Comparison of ENCODE assay signal across 2 cellular contexts in genomic region chr17:19973146-19973545, GRCh38.
TF ChIP-seq lines count a peak whose summit lies in the region.

No MANE protein-coding gene starts in this region.

TF ChIP-seq in IMR-90, 13 proteins besides CTCF, POLR2A, EP300 and RAD21 (continued from another document):
- no peak for TF ChIP-seq ELK1 (IDR thresholded peaks at IDR 0.05; ENCODE audit: borderline replicate concordance, low read depth, low read length)
- TF ChIP-seq USF2 (IDR thresholded peaks at IDR 0.05; ENCODE audit: low read depth, low read length), result no peak
- no peak for TF ChIP-seq RCOR1 (IDR thresholded peaks at IDR 0.05; ENCODE audit: insufficient replicate concordance, low read length)
- no peak for TF ChIP-seq CEBPB (IDR thresholded peaks at IDR 0.05; ENCODE audit: low read depth, low read length)
- no peak for TF ChIP-seq FOS (IDR thresholded peaks at IDR 0.05; ENCODE audit: low read depth, low read length)
- no peak for TF ChIP-seq SMC3 (IDR thresholded peaks at IDR 0.05; ENCODE audit: low read depth, low read length)
- no peak for TF ChIP-seq MAFK (IDR thresholded peaks at IDR 0.05; ENCODE audit: low read depth, low read length)

TF ChIP-seq in HEK293T, 16 proteins besides CTCF, POLR2A, EP300 and RAD21 (continued from another document):
- TF ChIP-seq ARNT (IDR thresholded peaks at IDR 0.05) (no peak), CTBP1 (IDR thresholded peaks at IDR 0.05; ENCODE audit: borderline replicate concordance) (no peak), SP1 (IDR thresholded peaks at IDR 0.05) (no peak), HDGF (IDR thresholded peaks at IDR 0.05; ENCODE audit: borderline replicate concordance) (no peak), TARDBP (IDR thresholded peaks at IDR 0.05) (no peak), ZNF384 (IDR thresholded peaks at IDR 0.05) (no peak), BHLHE40 (IDR thresholded peaks at IDR 0.05; ENCODE audit: borderline replicate concordance) (no peak), SUZ12 (IDR thresholded peaks at IDR 0.05) (no peak), ELF4 (IDR thresholded peaks at IDR 0.05) (no peak), L3MBTL2 (conservative IDR thresholded peaks at IDR 0.05) (no peak), FOXA1 (IDR thresholded peaks at IDR 0.05) (no peak), FOXM1 (IDR thresholded peaks at IDR 0.05; ENCODE audit: borderline replicate concordance) (no peak)
TF ChIP-seq in HEK293T: peak in this region for 0.
